In the genomic region with DNA sequence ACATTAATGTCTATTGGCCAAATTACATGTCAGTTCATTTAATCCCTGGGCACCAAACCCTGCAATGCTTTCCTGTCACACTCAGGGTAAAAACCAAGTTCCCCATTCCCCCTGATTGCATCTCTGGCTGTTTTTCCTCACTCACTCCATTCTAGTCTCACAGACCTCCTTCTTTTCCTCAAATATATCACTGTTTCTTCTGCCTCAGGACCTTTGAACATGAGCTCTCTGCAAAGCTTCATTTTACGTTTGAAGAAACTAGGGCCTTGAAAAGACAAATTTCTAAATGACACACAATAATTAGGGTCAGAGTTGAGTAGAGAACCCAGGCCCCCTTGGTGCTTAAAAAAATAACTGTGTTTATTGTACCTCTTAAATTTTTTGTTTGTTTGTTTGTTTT, we compare ENCODE assay signal across 1 cellular context.
TF ChIP-seq lines count a peak whose summit lies in the region.

No MANE protein-coding gene starts in this region.

TF ChIP-seq in HEK293, 187 proteins besides CTCF, POLR2A, EP300 and RAD21 (continued from another document):
- TF ChIP-seq, protein P1, sequence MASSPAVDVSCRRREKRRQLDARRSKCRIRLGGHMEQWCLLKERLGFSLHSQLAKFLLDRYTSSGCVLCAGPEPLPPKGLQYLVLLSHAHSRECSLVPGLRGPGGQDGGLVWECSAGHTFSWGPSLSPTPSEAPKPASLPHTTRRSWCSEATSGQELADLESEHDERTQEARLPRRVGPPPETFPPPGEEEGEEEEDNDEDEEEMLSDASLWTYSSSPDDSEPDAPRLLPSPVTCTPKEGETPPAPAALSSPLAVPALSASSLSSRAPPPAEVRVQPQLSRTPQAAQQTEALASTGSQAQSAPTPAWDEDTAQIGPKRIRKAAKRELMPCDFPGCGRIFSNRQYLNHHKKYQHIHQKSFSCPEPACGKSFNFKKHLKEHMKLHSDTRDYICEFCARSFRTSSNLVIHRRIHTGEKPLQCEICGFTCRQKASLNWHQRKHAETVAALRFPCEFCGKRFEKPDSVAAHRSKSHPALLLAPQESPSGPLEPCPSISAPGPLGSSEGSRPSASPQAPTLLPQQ (tag by site-specific recombination; IDR thresholded peaks at IDR 0.05): no peak
